11 cellular contexts compared by ENCODE assay signal in the genomic region with DNA sequence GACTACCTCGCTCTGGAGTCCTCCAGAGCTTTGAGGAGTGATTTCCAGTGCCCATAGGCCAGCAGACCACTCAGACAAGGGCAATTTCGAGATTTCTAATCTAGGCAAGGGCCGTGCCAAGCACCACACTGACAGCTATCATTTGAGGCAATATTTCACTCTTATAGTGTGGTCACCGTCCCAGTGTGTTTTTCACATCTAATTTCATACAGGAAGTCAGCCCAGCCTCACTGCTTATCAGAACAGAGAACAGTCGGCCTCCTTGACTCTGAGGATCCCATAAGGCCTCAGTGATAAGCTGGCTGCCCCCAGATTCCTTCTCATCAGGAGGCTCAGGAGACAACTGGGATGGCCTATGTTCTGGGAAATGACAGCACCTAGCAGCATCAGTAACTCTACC. TPM values are rescaled to one million over a fixed set of nuclear protein-coding genes. Genes with fewer than 3 reads are reported as not detected.
DNase-seq lines count a peak whose midpoint lies in the region; ATAC-seq and TF ChIP-seq lines count a peak whose summit lies in the region.
"Had no signal": no experiment of that assay in that cellular context is flagged by ENCODE, and none has a peak within 500 bp of the region (broad histone marks: within the 10 kb centered on the region; RNA-seq: fewer than 3 reads in every experiment).

No MANE protein-coding gene starts in this region.

- H3K27ac Mint-ChIP-seq in naive thymus-derived CD8-positive, alpha-beta T cell = no peak overlapping the region

- H3K4ac ChIP-seq in mesendoderm (ENCODE audit: low read depth, low read length) = no peak overlapping the region

- no peaks in the 10 kb centered on the region for H3K36me3 Mint-ChIP-seq in naive thymus-derived CD8-positive, alpha-beta T cell

- H3K27me3 ChIP-seq in mesendoderm (ENCODE audit: insufficient read depth, low read length, poor library complexity) (no peaks in the 10 kb centered on the region), lower lobe of right lung (ENCODE audit: low read depth) (no peaks in the 10 kb centered on the region)

- POLR2A ChIA-PET in naive thymus-derived CD8-positive, alpha-beta T cell (lab: Charles Lee) = no interaction called here

- H3K23ac ChIP-seq in mesendoderm (ENCODE audit: low read length) = no peak overlapping the region

- H2BK5ac ChIP-seq in mesendoderm (ENCODE audit: low read length) = no peak overlapping the region

- H3K79me1 ChIP-seq in mesendoderm (ENCODE audit: low read length) = no peaks in the 10 kb centered on the region

- H3K4me3 ChIP-seq in mesendoderm (ENCODE audit: low read length) (no peak overlapping the region), lower lobe of right lung (no peak overlapping the region)

- H2AK5ac ChIP-seq in mesendoderm (ENCODE audit: low read length) = no peak overlapping the region

- DNase-seq in mesendoderm = peak; percentile 66
- no peak for DNase-seq in naive thymus-derived CD8-positive, alpha-beta T cell
- DNase-seq in lower lobe of right lung = no peak
- DNase-seq: DMS79, IMR-90, nephron progenitor cell had no signal

- no peak overlapping the region for H2BK15ac ChIP-seq in mesendoderm (replicated peaks; ENCODE audit: low read depth)

- H3K9me3 ChIP-seq in lower lobe of right lung = no peaks in the 10 kb centered on the region

- H4K8ac ChIP-seq in mesendoderm (ENCODE audit: low read depth, low read length) = no peak overlapping the region

- H3K9ac ChIP-seq in mesendoderm (ENCODE audit: low read length) = no peak overlapping the region

- peaks cover 0 to 24% (median 6%) of the 10 kb centered on the region in 5 donors for H3K27me3 Mint-ChIP-seq in naive thymus-derived CD8-positive, alpha-beta T cell

- H3K4me1 ChIP-seq in mesendoderm (ENCODE audit: control insufficient read depth, low read depth, low read length) = peaks cover 5% of the 10 kb centered on the region
- H3K4me1 ChIP-seq in lower lobe of right lung = peaks cover 5% of the 10 kb centered on the region

- no peaks in the 10 kb centered on the region for H3K9me3 Mint-ChIP-seq in naive thymus-derived CD8-positive, alpha-beta T cell
- H3K9me3 Mint-ChIP-seq: nephron progenitor cell had no signal

- no peak overlapping the region for H3K4me2 ChIP-seq in mesendoderm (ENCODE audit: low read length)

- H3K18ac ChIP-seq in mesendoderm (ENCODE audit: low read length) = no peak overlapping the region

- H3K56ac ChIP-seq in mesendoderm (ENCODE audit: low read length) = no peak overlapping the region

- peak; percentile 46 for ATAC-seq in GM18909 (IDR thresholded peaks at IDR 0.05; ENCODE audit: poor library complexity, unreplicated experiment)
- peak; percentile 61 for ATAC-seq in GM21529 (IDR thresholded peaks at IDR 0.05; ENCODE audit: unreplicated experiment)
- ATAC-seq in HG03280 (IDR thresholded peaks at IDR 0.05; ENCODE audit: unreplicated experiment) = peak; percentile 44
- ATAC-seq in HG03039 (IDR thresholded peaks at IDR 0.05; ENCODE audit: unreplicated experiment) = no peak
- no peak for ATAC-seq in naive thymus-derived CD8-positive, alpha-beta T cell
- ATAC-seq in lower lobe of right lung = no peak

- peaks cover 4 to 73% (median 15%) of the 10 kb centered on the region in 4 donors for H3K4me1 Mint-ChIP-seq in naive thymus-derived CD8-positive, alpha-beta T cell

- no CpG with 5 or more reads among the region's 5 CpGs for WGBS in mesendoderm (ENCODE audit: extremely low coverage, insufficient coverage, low lambda C conversion rate)

- no peaks in the 10 kb centered on the region for H3K79me2 ChIP-seq in mesendoderm (ENCODE audit: control insufficient read depth, insufficient read depth, low read length)

- intact Hi-C loops in lower lobe of right lung (cut with DNase I) = no loop called here

- H3K36me3 ChIP-seq in mesendoderm (ENCODE audit: control insufficient read depth, insufficient read depth, low read length) (no peaks in the 10 kb centered on the region), lower lobe of right lung (no peaks in the 10 kb centered on the region)

- H3K27ac ChIP-seq in mesendoderm (ENCODE audit: low read depth, low read length) = no peak overlapping the region
- no peak overlapping the region for H3K27ac ChIP-seq in lower lobe of right lung

- H2BK120ac ChIP-seq in mesendoderm (ENCODE audit: low read depth, low read length) = no peak overlapping the region

- TF ChIP-seq CTCF in lower lobe of right lung (IDR thresholded peaks at IDR 0.05) = no peak

- H4K5ac ChIP-seq in mesendoderm (ENCODE audit: low read length) = no peak overlapping the region

- H3K4me3 Mint-ChIP-seq in naive thymus-derived CD8-positive, alpha-beta T cell = no peak overlapping the region
- H3K4me3 Mint-ChIP-seq: nephron progenitor cell had no signal

RNA-seq across cellular contexts. Expression of gene CAPN14, which starts 0.6 kb away (rescaled TPM):
- polyA plus RNA-seq in mesendoderm (2013, experiment 1 of 2) = 0.10 TPM
- polyA plus RNA-seq in mesendoderm (2013, experiment 2 of 2) = 0.07 TPM
- under 1 TPM; 0.41 to 0.65 TPM for total RNA-seq in naive thymus-derived CD8-positive, alpha-beta T cell
- polyA plus RNA-seq in naive thymus-derived CD8-positive, alpha-beta T cell = under 1 TPM in 2 of 3 donors, not detected in 1; 0.09 to 0.17 TPM
- 0.15 TPM for total RNA-seq in lower lobe of right lung
- polyA plus RNA-seq: H1 had no signal

RNA-seq across cellular contexts. Expression of gene EHD3, which starts 17.2 kb away (rescaled TPM):
- 8.2 TPM for polyA plus RNA-seq in mesendoderm (2013, experiment 1 of 2)
- polyA plus RNA-seq in mesendoderm (2013, experiment 2 of 2) = 8.7 TPM
- total RNA-seq in naive thymus-derived CD8-positive, alpha-beta T cell = 1 to 10 TPM; 3.2 to 3.6 TPM
- polyA plus RNA-seq in naive thymus-derived CD8-positive, alpha-beta T cell = 1 to 10 TPM; 2.0 to 4.6 (median 2.6) TPM
- 11.0 TPM for total RNA-seq in lower lobe of right lung

Comparison
In these comparisons a context has a peak if more than half of its experiments do, and no peak if none do; other contexts are left out.
1. ATAC-seq: peak in GM18909 (single experiment), GM21529 (single experiment) and HG03280 (single experiment); none in HG03039 (single experiment), naive thymus-derived CD8-positive, alpha-beta T cell (0 of 2) and lower lobe of right lung (0 of 2).